ENCODE assay signal across 8 cellular contexts in genomic region chr6:109595998-109596397, GRCh38.
A peak's percentile ranks its signal among the peaks of the same experiment; 100 is the strongest.
DNase-seq lines count a peak whose midpoint lies in the region; ATAC-seq and TF ChIP-seq lines count a peak whose summit lies in the region.

No MANE protein-coding gene starts in this region.

- H3K27me3 ChIP-seq in lower lobe of right lung (ENCODE audit: low read depth) = no peaks in the 10 kb centered on the region

- peaks cover 30% of the 10 kb centered on the region for H3K9me3 Mint-ChIP-seq in WTC11

- intact Hi-C loops in lower lobe of right lung (cut with DNase I) = no loop called here
- intact Hi-C loops in posterior cingulate gyrus (cut with DNase I) = no loop called here

- 0 out of 2 replicates have a peak, but pooled peaks cover under 1% of the 10 kb centered on the region for H3K36me3 Mint-ChIP-seq in WTC11

- no peak overlapping the region for H3K27ac Mint-ChIP-seq in WTC11

- no peaks in the 10 kb centered on the region for H3K36me3 ChIP-seq in lower lobe of right lung

- no peaks in the 10 kb centered on the region for H3K4me1 Mint-ChIP-seq in WTC11

- H3K9me3 ChIP-seq in lower lobe of right lung = no peaks in the 10 kb centered on the region

- no peak overlapping the region for H3K4me3 ChIP-seq in lower lobe of right lung

- CTCF ChIA-PET in WTC11 (lab: Charles Lee) = interaction anchor here (0.6 to 1.4 kb wide), 20 partner anchors 8 to 533 kb away, joined by 3 to 20 read pairs (median 4); partner anchors contain the start of genes AK9 and FIG4

- no peak overlapping the region for H3K4me3 Mint-ChIP-seq in WTC11

- no peak overlapping the region for H3K27ac ChIP-seq in lower lobe of right lung

- no peaks in the 10 kb centered on the region for H3K4me1 ChIP-seq in lower lobe of right lung

- peaks cover under 1% of the 10 kb centered on the region for H3K27me3 Mint-ChIP-seq in WTC11 (ENCODE audit: low read depth)

- TF ChIP-seq CTCF in WTC11 (IDR thresholded peaks at IDR 0.05) (peak; percentile 31), lower lobe of right lung (IDR thresholded peaks at IDR 0.05) (peak; percentile 38)

- peak; percentile 16 for DNase-seq in NCI-H345 (lab: John Stamatoyannopoulos, UW)
- no peak for DNase-seq in NCI-H345 treated with DMSO at 0.1 percent for 48 hours (lab: John Stamatoyannopoulos, UW; ENCODE audit: unreplicated experiment)
- peak; percentile 20 for DNase-seq in LHCN-M2 (ENCODE audit: low read depth)
- DNase-seq in WTC11 (ENCODE audit: low spot score) = peak; percentile 20
- DNase-seq in lower lobe of right lung = no peak
- no peak for DNase-seq in NCI-H187 treated with DMSO at 0.1 percent for 48 hours (lab: John Stamatoyannopoulos, UW)
- no peak for DNase-seq in posterior cingulate gyrus

- POLR2A ChIA-PET in WTC11 (lab: Charles Lee) = no interaction called here

- ATAC-seq in WTC11 (peak; percentile 83), lower lobe of right lung (peak; percentile 39 to 64), HG03460 (IDR thresholded peaks at IDR 0.05; ENCODE audit: unreplicated experiment) (no peak)

TF ChIP-seq in WTC11, 78 proteins besides CTCF, POLR2A, EP300 and RAD21 (continues in another document):
- TF ChIP-seq ESRRA (CRISPR knock-in tag; IDR thresholded peaks at IDR 0.05; ENCODE audit: borderline replicate concordance) (no peak), AR (CRISPR knock-in tag; IDR thresholded peaks at IDR 0.05) (no peak), NFE2L1 (CRISPR knock-in tag; IDR thresholded peaks at IDR 0.05) (no peak), STAT6 (CRISPR knock-in tag; conservative IDR thresholded peaks at IDR 0.05; ENCODE audit: low read depth) (no peak), SOX15 (CRISPR knock-in tag; IDR thresholded peaks at IDR 0.05) (no peak), ATF6 (CRISPR knock-in tag; IDR thresholded peaks at IDR 0.05) (no peak), HMGA2 (CRISPR knock-in tag; IDR thresholded peaks at IDR 0.05) (no peak), SMAD4 (CRISPR knock-in tag; IDR thresholded peaks at IDR 0.05) (no peak), KAT7 (CRISPR knock-in tag; IDR thresholded peaks at IDR 0.05; ENCODE audit: borderline replicate concordance) (no peak)
- TF ChIP-seq, protein P1, sequence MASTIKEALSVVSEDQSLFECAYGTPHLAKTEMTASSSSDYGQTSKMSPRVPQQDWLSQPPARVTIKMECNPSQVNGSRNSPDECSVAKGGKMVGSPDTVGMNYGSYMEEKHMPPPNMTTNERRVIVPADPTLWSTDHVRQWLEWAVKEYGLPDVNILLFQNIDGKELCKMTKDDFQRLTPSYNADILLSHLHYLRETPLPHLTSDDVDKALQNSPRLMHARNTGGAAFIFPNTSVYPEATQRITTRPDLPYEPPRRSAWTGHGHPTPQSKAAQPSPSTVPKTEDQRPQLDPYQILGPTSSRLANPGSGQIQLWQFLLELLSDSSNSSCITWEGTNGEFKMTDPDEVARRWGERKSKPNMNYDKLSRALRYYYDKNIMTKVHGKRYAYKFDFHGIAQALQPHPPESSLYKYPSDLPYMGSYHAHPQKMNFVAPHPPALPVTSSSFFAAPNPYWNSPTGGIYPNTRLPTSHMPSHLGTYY (CRISPR knock-in tag; IDR thresholded peaks at IDR 0.05) = no peak
- TF ChIP-seq, protein P2, sequence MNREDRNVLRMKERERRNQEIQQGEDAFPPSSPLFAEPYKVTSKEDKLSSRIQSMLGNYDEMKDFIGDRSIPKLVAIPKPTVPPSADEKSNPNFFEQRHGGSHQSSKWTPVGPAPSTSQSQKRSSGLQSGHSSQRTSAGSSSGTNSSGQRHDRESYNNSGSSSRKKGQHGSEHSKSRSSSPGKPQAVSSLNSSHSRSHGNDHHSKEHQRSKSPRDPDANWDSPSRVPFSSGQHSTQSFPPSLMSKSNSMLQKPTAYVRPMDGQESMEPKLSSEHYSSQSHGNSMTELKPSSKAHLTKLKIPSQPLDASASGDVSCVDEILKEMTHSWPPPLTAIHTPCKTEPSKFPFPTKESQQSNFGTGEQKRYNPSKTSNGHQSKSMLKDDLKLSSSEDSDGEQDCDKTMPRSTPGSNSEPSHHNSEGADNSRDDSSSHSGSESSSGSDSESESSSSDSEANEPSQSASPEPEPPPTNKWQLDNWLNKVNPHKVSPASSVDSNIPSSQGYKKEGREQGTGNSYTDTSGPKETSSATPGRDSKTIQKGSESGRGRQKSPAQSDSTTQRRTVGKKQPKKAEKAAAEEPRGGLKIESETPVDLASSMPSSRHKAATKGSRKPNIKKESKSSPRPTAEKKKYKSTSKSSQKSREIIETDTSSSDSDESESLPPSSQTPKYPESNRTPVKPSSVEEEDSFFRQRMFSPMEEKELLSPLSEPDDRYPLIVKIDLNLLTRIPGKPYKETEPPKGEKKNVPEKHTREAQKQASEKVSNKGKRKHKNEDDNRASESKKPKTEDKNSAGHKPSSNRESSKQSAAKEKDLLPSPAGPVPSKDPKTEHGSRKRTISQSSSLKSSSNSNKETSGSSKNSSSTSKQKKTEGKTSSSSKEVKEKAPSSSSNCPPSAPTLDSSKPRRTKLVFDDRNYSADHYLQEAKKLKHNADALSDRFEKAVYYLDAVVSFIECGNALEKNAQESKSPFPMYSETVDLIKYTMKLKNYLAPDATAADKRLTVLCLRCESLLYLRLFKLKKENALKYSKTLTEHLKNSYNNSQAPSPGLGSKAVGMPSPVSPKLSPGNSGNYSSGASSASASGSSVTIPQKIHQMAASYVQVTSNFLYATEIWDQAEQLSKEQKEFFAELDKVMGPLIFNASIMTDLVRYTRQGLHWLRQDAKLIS (CRISPR knock-in tag; IDR thresholded peaks at IDR 0.05; ENCODE audit: borderline replicate concordance) = no peak
- TF ChIP-seq, protein P3, sequence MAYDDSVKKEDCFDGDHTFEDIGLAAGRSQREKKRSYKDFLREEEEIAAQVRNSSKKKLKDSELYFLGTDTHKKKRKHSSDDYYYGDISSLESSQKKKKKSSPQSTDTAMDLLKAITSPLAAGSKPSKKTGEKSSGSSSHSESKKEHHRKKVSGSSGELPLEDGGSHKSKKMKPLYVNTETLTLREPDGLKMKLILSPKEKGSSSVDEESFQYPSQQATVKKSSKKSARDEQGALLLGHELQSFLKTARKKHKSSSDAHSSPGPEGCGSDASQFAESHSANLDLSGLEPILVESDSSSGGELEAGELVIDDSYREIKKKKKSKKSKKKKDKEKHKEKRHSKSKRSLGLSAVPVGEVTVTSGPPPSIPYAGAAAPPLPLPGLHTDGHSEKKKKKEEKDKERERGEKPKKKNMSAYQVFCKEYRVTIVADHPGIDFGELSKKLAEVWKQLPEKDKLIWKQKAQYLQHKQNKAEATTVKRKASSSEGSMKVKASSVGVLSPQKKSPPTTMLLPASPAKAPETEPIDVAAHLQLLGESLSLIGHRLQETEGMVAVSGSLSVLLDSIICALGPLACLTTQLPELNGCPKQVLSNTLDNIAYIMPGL (CRISPR knock-in tag; IDR thresholded peaks at IDR 0.05) = no peak

Comparison
In these comparisons a context has a peak if more than half of its experiments do, and no peak if none do; other contexts are left out.
1. DNase-seq: peak in NCI-H345 (single experiment), LHCN-M2 (single experiment) and WTC11 (single experiment); none in NCI-H345 treated with DMSO at 0.1 percent for 48 hours (single experiment), lower lobe of right lung (single experiment), NCI-H187 treated with DMSO at 0.1 percent for 48 hours (single experiment) and posterior cingulate gyrus (0 of 10).